In the genomic region with DNA sequence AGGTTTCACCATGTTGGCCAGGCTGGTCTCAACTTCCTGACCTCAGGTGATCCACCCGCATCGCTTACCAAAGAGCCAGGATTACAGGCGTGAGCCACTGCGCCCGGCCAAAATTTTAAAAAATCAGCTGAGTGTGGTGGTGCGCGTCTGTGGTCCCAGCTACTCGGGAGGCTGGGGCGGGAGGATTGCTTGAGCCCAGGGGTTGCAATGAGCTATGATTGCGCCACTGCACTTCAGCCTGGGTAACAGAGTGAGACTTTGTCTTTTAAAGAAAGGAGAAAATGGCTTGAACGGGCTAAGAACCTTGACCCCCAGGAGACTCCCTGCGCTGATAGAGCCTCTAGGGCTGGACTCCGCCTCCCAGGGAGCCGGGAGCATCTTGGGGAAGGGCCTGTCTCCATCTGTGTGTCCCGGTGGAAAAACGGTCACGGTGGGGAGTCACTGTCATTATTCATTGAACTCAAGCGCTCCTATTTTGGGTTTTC, we compare ENCODE assay signal across 8 cellular contexts. TPM values are rescaled to one million over a fixed set of nuclear protein-coding genes. Genes with fewer than 3 reads are reported as not detected.
DNase-seq lines count a peak whose midpoint lies in the region; ATAC-seq, FAIRE-seq and TF ChIP-seq lines count a peak whose summit lies in the region.

No MANE protein-coding gene starts in this region.

- DNase-seq in GM12864 (ENCODE audit: low read depth) (no peak), H9 (no peak), Panc1 (ENCODE audit: low read depth, low spot score) (no peak), endothelial cell of umbilical vein (ENCODE audit: low read depth, low spot score) (no peak), nephron progenitor cell (no peak), occipital lobe (lab: John Stamatoyannopoulos, UW) (no peak), NCI-H2196 (lab: John Stamatoyannopoulos, UW; ENCODE audit: unreplicated experiment) (no peak)

- no peak overlapping the region for H4K5ac ChIP-seq in H9 (ENCODE audit: insufficient read length, low read depth, low read length)

- POLR2A ChIA-PET in Panc1 (lab: Charles Lee) (no interaction called here), endothelial cell of umbilical vein (lab: Charles Lee) (interaction anchor here (0.9 to 1.4 kb wide), 3 partner anchors 12 to 217 kb away, joined by 3 to 5 read pairs (median 4); no protein-coding TSS in a partner anchor)

- TSS peak; percentile 97 for BruUV-seq in Panc1 (replicated peaks; lab: Mats Ljungman, UMichigan)
- TSS peak; percentile 100 for BruUV-seq in endothelial cell of umbilical vein (replicated peaks; lab: Mats Ljungman, UMichigan)

- no peak for FAIRE-seq in endothelial cell of umbilical vein (lab: Jason Lieb, UNC)

- no peak overlapping the region for H2BK20ac ChIP-seq in H9 (ENCODE audit: low read depth, low read length, poor library complexity, severe bottlenecking)

- peaks cover 3 to 11% (median 9%) of the 10 kb centered on the region in 3 experiments for H3K36me3 Mint-ChIP-seq in H9 (ENCODE audit: insufficient read depth in 1 of 3, low read depth in 3 of 3)
- H3K36me3 Mint-ChIP-seq in nephron progenitor cell (ENCODE audit: low read depth): peaks cover 15% of the 10 kb centered on the region

- intact Hi-C loops in Panc1 (cut with micrococcal nuclease; ENCODE audit: unreplicated experiment) (no loop called here), endothelial cell of umbilical vein (cut with micrococcal nuclease) (loop anchor here (1.0 kb wide), 3 partner anchors 26 to 54 kb away; no protein-coding TSS in a partner anchor)

- no peak overlapping the region for H3K56ac ChIP-seq in H9 (ENCODE audit: insufficient read length, low read depth, low read length)

- no peak overlapping the region for H2BK120ac ChIP-seq in H9 (ENCODE audit: low read depth, low read length, poor library complexity, severe bottlenecking)

- peak overlapping the region; percentile 79 for H3K9ac ChIP-seq in H9 (ENCODE audit: extremely low read depth, insufficient read length, low read length)
- H3K9ac ChIP-seq in endothelial cell of umbilical vein (replicated peaks; ENCODE audit: extremely low read depth, insufficient read depth, low read length): peak overlapping the region; percentile 77

- H2BK15ac ChIP-seq in H9 (ENCODE audit: low read depth, low read length): no peak overlapping the region

- no peaks in the 10 kb centered on the region for H3K27me3 ChIP-seq in H9 (ENCODE audit: insufficient read depth, low read length)
- no peaks in the 10 kb centered on the region for H3K27me3 ChIP-seq in Panc1 (ENCODE audit: control insufficient read depth, insufficient read depth, low read length)
- no peaks in the 10 kb centered on the region for H3K27me3 ChIP-seq in endothelial cell of umbilical vein (ENCODE audit: control insufficient read depth in 2 of 2, insufficient read depth in 2 of 2, low read length in 2 of 2)

- no peaks in the 10 kb centered on the region for H3K79me2 ChIP-seq in H9 (ENCODE audit: insufficient read depth, low read length)
- H3K79me2 ChIP-seq in endothelial cell of umbilical vein (ENCODE audit: control insufficient read depth, insufficient read depth, low read length): peaks cover 5% of the 10 kb centered on the region

- H3K27ac Mint-ChIP-seq in H9 (peak overlapping the region; percentile 94 to 98 (median 96); a peak in 6 of 7 replicates), nephron progenitor cell (peak overlapping the region; percentile 88)

- H2BK5ac ChIP-seq in H9 (ENCODE audit: insufficient read length, low read length): no peak overlapping the region

- in situ Hi-C loops in Panc1 (cut with HindIII; ENCODE audit: low pct_unique_long_range_greater_than_20kb, low sequenced_read_pairs): no loop called here

- H3K9me3 Mint-ChIP-seq in H9 (peaks cover 0 to 3% of the 10 kb centered on the region in 2 experiments; a peak in 2 of 5 replicates), nephron progenitor cell (peaks cover 6% of the 10 kb centered on the region)

- H3K4me3 Mint-ChIP-seq in H9 (peak overlapping the region; percentile 85 to 94), nephron progenitor cell (peak overlapping the region; percentile 91)

- H3K4me1 Mint-ChIP-seq in H9: peaks cover 8 to 11% of the 10 kb centered on the region in 2 experiments; a peak in 3 of 4 replicates
- peaks cover 17% of the 10 kb centered on the region for H3K4me1 Mint-ChIP-seq in nephron progenitor cell

- TF ChIP-seq CTCF in GM12864 (IDR thresholded peaks at IDR 0.05; ENCODE audit: low read depth, low read length, missing control alignments) (no peak), H9 (conservative IDR thresholded peaks at IDR 0.05) (no peak), Panc1 (IDR thresholded peaks at IDR 0.05) (no peak), endothelial cell of umbilical vein (IDR thresholded peaks at IDR 0.05; ENCODE audit: extremely low read depth in 1 of 2, insufficient read depth in 1 of 2, low read depth in 1 of 2, low read length in 2 of 2) (no peak), nephron progenitor cell (IDR thresholded peaks at IDR 0.05) (no peak)

- no CpG with 5 or more reads among the region's 18 CpGs for WGBS in H9 (ENCODE audit: extremely low coverage, insufficient read length, low lambda C conversion rate)

- ATAC-seq in Panc1: peak; percentile 56
- no peak for ATAC-seq in GM21576 (IDR thresholded peaks at IDR 0.05; ENCODE audit: unreplicated experiment)

- H3K9me3 ChIP-seq in H9 (ENCODE audit: control insufficient read depth, low read depth, low read length): no peaks in the 10 kb centered on the region
- H3K9me3 ChIP-seq in Panc1 (ENCODE audit: control insufficient read depth, insufficient read depth, low read depth, low read length): no peaks in the 10 kb centered on the region
- H3K9me3 ChIP-seq in endothelial cell of umbilical vein (replicated peaks; ENCODE audit: control insufficient read depth, insufficient read depth, low read length): no peaks in the 10 kb centered on the region

- H3K27me3 Mint-ChIP-seq in H9 (ENCODE audit: low read depth) (peaks cover 1% of the 10 kb centered on the region; the same call in 1 of the 2 replicates), nephron progenitor cell (ENCODE audit: low read depth, poor library complexity) (peaks cover 14% of the 10 kb centered on the region)

- H3K14ac ChIP-seq in H9 (ENCODE audit: insufficient read depth, low read length): no peak overlapping the region

- H3K27ac ChIP-seq in H9 (ENCODE audit: insufficient read length, low read depth, low read length) (peak overlapping the region; percentile 21), Panc1 (ENCODE audit: low read length) (peak overlapping the region; percentile 89), endothelial cell of umbilical vein (ENCODE audit: insufficient read depth, low read depth, low read length) (peak overlapping the region; percentile 64)

- H3K4ac ChIP-seq in H9 (ENCODE audit: low read depth, low read length): no peak overlapping the region

- H3K9me1 ChIP-seq in endothelial cell of umbilical vein (replicated peaks; ENCODE audit: control insufficient read depth, extremely low read depth, insufficient read depth, low read length): no peaks in the 10 kb centered on the region

- no peak for TF ChIP-seq POLR2A in endothelial cell of umbilical vein (IDR thresholded peaks at IDR 0.05; ENCODE audit: low read depth, low read length)

- H3T11ph ChIP-seq in H9 (ENCODE audit: low read length): no peak overlapping the region

- H3K23me2 ChIP-seq in H9 (ENCODE audit: insufficient read length, low read depth, low read length, poor library complexity, severe bottlenecking): peaks cover 11% of the 10 kb centered on the region

- H2AFZ ChIP-seq in H9 (ENCODE audit: low read length) (no peak overlapping the region), endothelial cell of umbilical vein (ENCODE audit: low read depth, low read length) (peak overlapping the region; percentile 87)

- no peak overlapping the region for H2AK5ac ChIP-seq in H9 (ENCODE audit: insufficient read length, low read length)

- no peak overlapping the region for H2BK12ac ChIP-seq in H9 (ENCODE audit: insufficient read length, low read depth, low read length)

- H3K4me1 ChIP-seq in H9 (ENCODE audit: insufficient read depth, low read length) (no peaks in the 10 kb centered on the region), Panc1 (ENCODE audit: control insufficient read depth, insufficient read depth, low read length) (peaks cover 4% of the 10 kb centered on the region; the same call in 1 of the 2 replicates), endothelial cell of umbilical vein (ENCODE audit: control insufficient read depth, extremely low read depth, insufficient read depth, low read length) (peaks cover 5% of the 10 kb centered on the region)

- H3K4me3 ChIP-seq in GM12864 (ENCODE audit: low read depth, low read length) (peak overlapping the region; percentile 95), Panc1 (ENCODE audit: low read depth in 2 of 2, low read length in 2 of 2) (peak overlapping the region; percentile 75 to 83), endothelial cell of umbilical vein (replicated peaks in 1 of 3; ENCODE audit: insufficient read depth in 1 of 3, low read depth in 1 of 3, low read length in 3 of 3) (peak overlapping the region; percentile 56 to 70 (median 70))

- no peak overlapping the region for H4K91ac ChIP-seq in H9 (ENCODE audit: insufficient read length, low read depth, low read length)

- H3K23ac ChIP-seq in H9 (ENCODE audit: insufficient read length, low read depth, low read length): no peak overlapping the region

- CTCF ChIA-PET in Panc1 (lab: Charles Lee) (interaction anchor here (0.7 kb wide), 1 partner anchor 27 kb away, joined by 11 read pairs; no protein-coding TSS in a partner anchor), endothelial cell of umbilical vein (lab: Charles Lee) (interaction anchor here (1.5 to 1.7 kb wide), 2 partner anchors 70 to 597 kb away, joined by 6 read pairs; no protein-coding TSS in a partner anchor)

- H3K18ac ChIP-seq in H9 (ENCODE audit: insufficient read length, low read depth, low read length): peak overlapping the region; percentile 15

- H3K4me2 ChIP-seq in H9 (ENCODE audit: insufficient read depth, insufficient read length, low read length): peak overlapping the region; percentile 77
- peak overlapping the region; percentile 83 for H3K4me2 ChIP-seq in endothelial cell of umbilical vein (ENCODE audit: insufficient read depth, low read length)

- no peaks in the 10 kb centered on the region for H3K36me3 ChIP-seq in Panc1 (ENCODE audit: control insufficient read depth, insufficient read depth, low read length)
- H3K36me3 ChIP-seq in endothelial cell of umbilical vein (ENCODE audit: control insufficient read depth in 2 of 2, extremely low read depth in 1 of 2, insufficient read depth in 2 of 2, low read length in 2 of 2): no peaks in the 10 kb centered on the region

- no peaks in the 10 kb centered on the region for H4K20me1 ChIP-seq in H9 (ENCODE audit: control insufficient read depth, insufficient read depth, insufficient read length)
- no peaks in the 10 kb centered on the region for H4K20me1 ChIP-seq in endothelial cell of umbilical vein (replicated peaks; ENCODE audit: control insufficient read depth, extremely low read depth, insufficient read depth, low read length)

- no peaks in the 10 kb centered on the region for H3K79me1 ChIP-seq in H9 (ENCODE audit: insufficient read depth, low read depth, low read length, poor library complexity, severe bottlenecking)

- no peak overlapping the region for H4K8ac ChIP-seq in H9 (replicated peaks; ENCODE audit: insufficient read length, low read depth, low read length)

- dilution Hi-C loops in endothelial cell of umbilical vein (cut with MboI; ENCODE audit: extremely low pct_ligation_motif_present, low sequenced_read_pairs): no loop called here

RNA-seq across cellular contexts. Expression of a gene that starts 0.8 kb away (rescaled TPM):
- total RNA-seq in H9 (2021) (8.9 and 10.0 TPM in 2 replicates), Panc1 (2021; ENCODE audit: unreplicated experiment) (28.0 TPM), endothelial cell of umbilical vein (8.7 and 11.3 TPM in 2 replicates), occipital lobe (31.8 TPM)
- polyA plus RNA-seq in Panc1 (2012; ENCODE audit: insufficient read length): 22.4 TPM
- 14.1 and 14.9 TPM in 2 replicates for polyA plus RNA-seq in endothelial cell of umbilical vein
- polyA plus RNA-seq in endothelial cell of umbilical vein (2011; cell fraction: cytosol; rRNA removed): 8.3 and 10.1 TPM in 2 replicates
- polyA plus RNA-seq in endothelial cell of umbilical vein (2011; cell fraction: nucleus; rRNA removed): 29.6 and 31.9 TPM in 2 replicates
- 4.8 and 5.3 TPM in 2 replicates for polyA plus RNA-seq in endothelial cell of umbilical vein (2012)
- polyA minus RNA-seq in endothelial cell of umbilical vein: 16.5 and 25.3 TPM in 2 replicates
- polyA minus RNA-seq in endothelial cell of umbilical vein (2011; cell fraction: cytosol; rRNA and poly(A)+ RNA removed): 3.9 TPM
- 12.7 and 16.8 TPM in 2 replicates for polyA minus RNA-seq in endothelial cell of umbilical vein (2011; cell fraction: nucleus; rRNA and poly(A)+ RNA removed)

Comparison
In these comparisons a context has a peak if more than half of its experiments do, and no peak if none do; other contexts are left out.
1. H3K27ac ChIP-seq: peak in every context shown above with its lines; median percentile 89 in Panc1; 64 in endothelial cell of umbilical vein; 21 in H9.